Comparison of ENCODE assay signal across 8 cellular contexts in genomic region chr11:63670077-63670737, GRCh38. TPM values are rescaled to one million over a fixed set of nuclear protein-coding genes. Genes with fewer than 3 reads are reported as not detected.
DNase-seq lines count a peak whose midpoint lies in the region; ATAC-seq and TF ChIP-seq lines count a peak whose summit lies in the region.

No MANE protein-coding gene starts in this region.

- H3K36me3 ChIP-seq in iPS-20b (ENCODE audit: insufficient read depth, low read depth, low read length) (no peaks in the 10 kb centered on the region; the same call in 1 of the 2 replicates), WERI-Rb-1 (no peaks in the 10 kb centered on the region)

- no peaks in the 10 kb centered on the region for H3K9me3 Mint-ChIP-seq in HFFc6
- peaks cover 0 to 6% of the 10 kb centered on the region in 2 donors for H3K9me3 Mint-ChIP-seq in activated naive CD4-positive, alpha-beta T cell treated with anti-CD3 and anti-CD28 coated beads, Interleukin-2, amount 50 U/mL, for 72 hours

- ATAC-seq in activated naive CD4-positive, alpha-beta T cell treated with anti-CD3 and anti-CD28 coated beads, Interleukin-2, amount 50 U/mL, for 72 hours = peak in 1 of 2 donors; percentile 26
- ATAC-seq in HG02678 (IDR thresholded peaks at IDR 0.05; ENCODE audit: unreplicated experiment) = no peak

- peaks cover 67% of the 10 kb centered on the region for H3K4me1 Mint-ChIP-seq in HFFc6 (ENCODE audit: low read depth)

- no peaks in the 10 kb centered on the region for H3K9me3 ChIP-seq in iPS-20b (ENCODE audit: insufficient read depth, low read depth, low read length)
- H3K9me3 ChIP-seq in WERI-Rb-1 (ENCODE audit: severe bottlenecking) = no peaks in the 10 kb centered on the region

- H3K27ac ChIP-seq in iPS-20b (ENCODE audit: low read length) (no peak overlapping the region), substantia nigra (ENCODE audit: low read depth, low read length, poor library complexity, severe bottlenecking) (peak overlapping the region; percentile 94), WERI-Rb-1 (no peak overlapping the region)

- peaks cover 22% of the 10 kb centered on the region; the same call in 1 of the 2 replicates for H3K36me3 Mint-ChIP-seq in HFFc6 (ENCODE audit: low read depth)
- H3K36me3 Mint-ChIP-seq in activated naive CD4-positive, alpha-beta T cell treated with anti-CD3 and anti-CD28 coated beads, Interleukin-2, amount 50 U/mL, for 72 hours = peaks cover 6 to 16% of the 10 kb centered on the region in 2 donors

- DNase-seq in AML-193 (lab: John Stamatoyannopoulos, UW) = peak; percentile 36 to 49
- peak; percentile 30 for DNase-seq in HFFc6
- no peak for DNase-seq in activated naive CD4-positive, alpha-beta T cell treated with anti-CD3 and anti-CD28 coated beads, Interleukin-2, amount 50 U/mL, for 72 hours (ENCODE audit: low spot score in 2 of 2)
- DNase-seq in substantia nigra (lab: John Stamatoyannopoulos, UW) = no peak
- no peak for DNase-seq in WERI-Rb-1
- DNase-seq in GOT3 (lab: John Stamatoyannopoulos, UW) = no peak

- H3K4me3 ChIP-seq in iPS-20b (ENCODE audit: low read length) (peak overlapping the region; percentile 79), WERI-Rb-1 (ENCODE audit: low read depth, low read length) (no peak overlapping the region)

- H3K4me3 Mint-ChIP-seq in HFFc6 = peak overlapping the region; percentile 95

- no peaks in the 10 kb centered on the region; the same call in 1 of the 2 replicates for H3K27me3 Mint-ChIP-seq in HFFc6 (ENCODE audit: insufficient read depth)

- peak overlapping the region; percentile 63; the same call in 1 of the 2 replicates for H3K9ac ChIP-seq in iPS-20b (ENCODE audit: low read depth, low read length)

- peak overlapping the region; percentile 90 for H3K27ac Mint-ChIP-seq in HFFc6
- peak overlapping the region; percentile 65 to 83 for H3K27ac Mint-ChIP-seq in activated naive CD4-positive, alpha-beta T cell treated with anti-CD3 and anti-CD28 coated beads, Interleukin-2, amount 50 U/mL, for 72 hours

- H3K27me3 ChIP-seq in iPS-20b (ENCODE audit: insufficient read depth, low read length) = peaks cover 8% of the 10 kb centered on the region; the same call in 1 of the 2 replicates
- no peaks in the 10 kb centered on the region for H3K27me3 ChIP-seq in WERI-Rb-1 (ENCODE audit: insufficient read depth, low read depth, severe bottlenecking)

- TF ChIP-seq CTCF in HFFc6 (IDR thresholded peaks at IDR 0.05) (no peak), WERI-Rb-1 (IDR thresholded peaks at IDR 0.05; ENCODE audit: low read depth, low read length) (no peak)

- peaks cover 11% of the 10 kb centered on the region for H3K4me1 ChIP-seq in iPS-20b (ENCODE audit: insufficient read depth, low read length)

RNA-seq across cellular contexts. Expression of gene ATL3, which starts 1.0 kb away (rescaled TPM):
- 100 to 1,000 TPM in 5 of 6 experiments, 10 to 100 TPM in 1; 96.9 to 116 (median 109) TPM for total RNA-seq in HFFc6 (2021; fragmentation: NEBNext Ultra II Directional; extraction: Animal tissue kit (Norgen Biotek cat#: 25700))
- 10 to 100 TPM; 14.5 to 26.9 TPM for total RNA-seq in activated naive CD4-positive, alpha-beta T cell treated with anti-CD3 and anti-CD28 coated beads, Interleukin-2, amount 50 U/mL, for 72 hours

RNA-seq across cellular contexts. Expression of gene RTN3, which starts 11.1 kb away (rescaled TPM):
- total RNA-seq in HFFc6 (2021; fragmentation: NEBNext Ultra II Directional; extraction: Animal tissue kit (Norgen Biotek cat#: 25700)) = 100 to 1,000 TPM; 114 to 144 (median 133) TPM
- 10 to 100 TPM; 48.9 to 67.7 TPM for total RNA-seq in activated naive CD4-positive, alpha-beta T cell treated with anti-CD3 and anti-CD28 coated beads, Interleukin-2, amount 50 U/mL, for 72 hours

RNA-seq across cellular contexts. Expression of gene PLAAT3, which starts 56.0 kb away (rescaled TPM):
- 10 to 100 TPM in 1 of 6 experiments, 1 to 10 TPM in 5; 8.0 to 11.2 (median 8.6) TPM for total RNA-seq in HFFc6 (2021; fragmentation: NEBNext Ultra II Directional; extraction: Animal tissue kit (Norgen Biotek cat#: 25700))
- 1 to 10 TPM; 6.3 to 9.4 TPM for total RNA-seq in activated naive CD4-positive, alpha-beta T cell treated with anti-CD3 and anti-CD28 coated beads, Interleukin-2, amount 50 U/mL, for 72 hours

Comparison
In these comparisons a context has a peak if more than half of its experiments do, and no peak if none do; other contexts are left out.
1. DNase-seq: peak in AML-193 (2 of 2) and HFFc6 (single experiment); none in activated naive CD4-positive, alpha-beta T cell treated with anti-CD3 and anti-CD28 coated beads, Interleukin-2, amount 50 U/mL, for 72 hours (0 of 2), substantia nigra (0 of 49), WERI-Rb-1 (single experiment) and GOT3 (single experiment).